7 cellular contexts compared by ENCODE assay signal in genomic region chr18:1446765-1447164, GRCh38.
"Had no signal": no experiment of that assay in that cellular context is flagged by ENCODE, and none has a peak within 500 bp of the region (broad histone marks: within the 10 kb centered on the region; RNA-seq: fewer than 3 reads in every experiment).

No MANE protein-coding gene starts in this region.

- DNase-seq: GDM1, GF-D8 had no signal

- H3K4me3 ChIP-seq: GM12878 had no signal

- ATAC-seq: GM12878 had no signal

- FAIRE-seq: GM12878, GM12891, GM12892, GM18507, GM19239 had no signal
